ENCODE assay signal across 14 cellular contexts in the genomic region with DNA sequence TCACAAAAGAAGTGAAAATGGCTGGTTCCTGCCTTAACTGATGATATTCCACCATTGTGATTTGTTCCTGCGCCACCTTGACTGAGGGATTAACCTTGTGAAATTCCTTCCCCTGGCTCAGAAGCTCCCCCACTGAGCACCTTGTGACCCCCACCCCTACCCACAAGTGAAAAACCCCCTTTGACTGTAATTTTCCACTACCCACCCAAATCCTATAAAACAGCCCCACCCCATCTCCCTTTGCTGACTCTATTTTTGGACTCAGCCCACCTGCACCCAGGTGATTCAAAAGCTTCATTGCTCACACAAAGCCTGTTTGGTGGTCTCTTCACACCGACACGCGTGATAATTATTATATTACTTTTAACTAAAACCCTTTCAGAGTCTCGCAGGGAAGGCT. TPM values are rescaled to one million over a fixed set of nuclear protein-coding genes. Genes with fewer than 3 reads are reported as not detected.
"Had no signal": no experiment of that assay in that cellular context is flagged by ENCODE, and none has a peak within 500 bp of the region (broad histone marks: within the 10 kb centered on the region; RNA-seq: fewer than 3 reads in every experiment).

No MANE protein-coding gene starts in this region.

RNA-seq across cellular contexts. Expression of gene SELL, which starts 23.0 kb away (rescaled TPM):
- total RNA-seq: bronchial epithelial cell, cardiac muscle cell, chondrocyte had no signal
- polyA plus RNA-seq: cardiac muscle cell had no signal

RNA-seq across cellular contexts. Expression of gene SELE, which starts 45.5 kb away (rescaled TPM):
- total RNA-seq: activated CD4-positive, alpha-beta T cell treated with anti-CD3 and anti-CD28 coated beads, Interleukin-2, amount 10 ng/mL, durations not matched to agents 7 days and 5 days; activated CD8-positive, alpha-beta memory T cell treated with anti-CD3 and anti-CD28 coated beads for 36 hours; activated CD8-positive, alpha-beta T cell treated with anti-CD3 and anti-CD28 coated beads for 36 hours; activated naive CD4-positive, alpha-beta T cell treated with anti-CD3 and anti-CD28 coated beads, Interleukin-2, amount 50 U/mL, for 72 hours; activated naive CD8-positive, alpha-beta T cell treated with anti-CD3 and anti-CD28 coated beads, Interleukin-2, amount 10 ng/mL, durations not matched to agents 7 days and 5 days; activated T-helper 2 cell treated with anti-CD3 and anti-CD28 coated beads, Interferon-gamma antibody, Interleukin-2, Interleukin-4, amounts not matched to agents 10 μg/mL and 5 μg/mL and 100 μg/mL, durations not matched to agents 14 hours and 24 hours and 36 hours; bronchial epithelial cell; cardiac muscle cell; chondrocyte; T-cell; T-helper 1 cell treated with Interleukin-12 subunit alpha and Interleukin-12 subunit beta and Interleukin-4 antibody, amounts not matched to agents 30 ng/mL and 1 ng/mL, for 36 hours; T-helper 17 cell; T-helper 2 cell treated with Interferon-gamma antibody and Interleukin-4, amounts not matched to agents 100 ng/mL and 5 ng/mL, for 36 hours; WTC11 had no signal
- polyA plus RNA-seq: cardiac muscle cell had no signal

RNA-seq across cellular contexts. Expression of gene SELP, which starts 58.5 kb away (rescaled TPM):
- total RNA-seq: bronchial epithelial cell, cardiac muscle cell, chondrocyte had no signal
- polyA plus RNA-seq: cardiac muscle cell had no signal
